In the genomic region with DNA sequence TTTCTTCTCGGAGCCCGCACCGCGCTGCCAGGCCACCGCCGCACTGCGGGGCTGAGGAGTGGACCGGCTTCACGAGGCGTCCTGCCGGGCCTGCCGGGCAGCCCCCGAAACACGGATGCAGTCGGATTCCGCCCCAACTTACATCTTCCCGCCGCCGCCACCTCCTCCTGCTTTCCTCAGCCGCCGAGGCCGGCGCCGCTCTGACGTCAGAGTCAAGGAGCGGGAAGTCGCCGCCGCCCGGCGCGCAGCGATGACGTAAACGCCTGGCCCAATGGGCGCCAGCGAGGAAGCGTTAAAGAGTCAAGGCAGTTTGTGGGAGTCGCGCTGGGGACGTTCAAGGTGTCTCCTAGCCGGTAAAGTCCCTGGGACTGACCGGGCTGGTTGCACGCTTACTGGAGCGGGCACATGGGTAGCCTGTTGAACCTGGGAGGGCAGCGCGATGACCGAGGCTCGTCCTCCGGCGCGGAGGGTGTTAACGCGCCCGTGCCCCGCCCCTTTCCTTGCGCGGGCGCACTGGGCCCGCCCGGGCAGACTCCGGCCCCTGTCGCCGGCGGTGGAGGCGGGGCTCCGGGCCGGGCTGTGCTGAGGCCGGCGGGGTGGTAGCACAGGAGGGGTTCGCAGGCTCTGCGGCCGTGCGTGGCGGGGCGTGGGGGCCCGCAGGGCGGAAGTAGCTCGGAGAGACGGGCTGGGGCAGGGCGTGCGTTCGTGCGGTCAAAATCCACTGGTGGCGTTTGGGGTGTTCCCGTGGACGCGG, we compare ENCODE assay signal across 8 cellular contexts. TPM values are rescaled to one million over a fixed set of nuclear protein-coding genes. Genes with fewer than 3 reads are reported as not detected.
DNase-seq lines count a peak whose midpoint lies in the region; ATAC-seq and TF ChIP-seq lines count a peak whose summit lies in the region.

A gene with protein sequence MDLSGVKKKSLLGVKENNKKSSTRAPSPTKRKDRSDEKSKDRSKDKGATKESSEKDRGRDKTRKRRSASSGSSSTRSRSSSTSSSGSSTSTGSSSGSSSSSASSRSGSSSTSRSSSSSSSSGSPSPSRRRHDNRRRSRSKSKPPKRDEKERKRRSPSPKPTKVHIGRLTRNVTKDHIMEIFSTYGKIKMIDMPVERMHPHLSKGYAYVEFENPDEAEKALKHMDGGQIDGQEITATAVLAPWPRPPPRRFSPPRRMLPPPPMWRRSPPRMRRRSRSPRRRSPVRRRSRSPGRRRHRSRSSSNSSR (minus strand): TSS at position 214 of the 754 bp plus-strand sequence. CDS start 3,483 bp downstream, outside the sequence.

- no peaks in the 10 kb centered on the region for H3K9me3 Mint-ChIP-seq in activated T-helper 2 cell treated with anti-CD3 and anti-CD28 coated beads, Interferon-gamma antibody, Interleukin-2, Interleukin-4, amounts not matched to agents 10 μg/mL and 5 μg/mL and 100 μg/mL, durations not matched to agents 14 hours and 24 hours and 36 hours
- no peaks in the 10 kb centered on the region for H3K9me3 Mint-ChIP-seq in natural killer cell treated with Interleukin-12 subunit alpha and Interleukin-12 subunit beta and Interleukin-15 and Interleukin-18, amount 100 ng/mL, for 72 hours

- H3K4me3 ChIP-seq in LNCaP clone FGC (ENCODE audit: low read depth, low read length) (peak within 1 kb of the TSS; percentile 90), fibroblast of pulmonary artery (replicated peaks; ENCODE audit: low read depth, low read length) (peak within 1 kb of the TSS; percentile 88)

- DNase-seq in EL, result peak; percentile 93
- peak; percentile 91 for DNase-seq in GOT3 (lab: John Stamatoyannopoulos, UW)
- peak; percentile 83 for DNase-seq in LNCaP clone FGC (ENCODE audit: low read depth)
- peak; percentile 99 for DNase-seq in RPMI8226
- DNase-seq in activated T-helper 2 cell treated with anti-CD3 and anti-CD28 coated beads, Interferon-gamma antibody, Interleukin-2, Interleukin-4, amounts not matched to agents 10 μg/mL and 5 μg/mL and 100 μg/mL, durations not matched to agents 14 hours and 24 hours and 36 hours (ENCODE audit: low spot score), result peak; percentile 97
- peak; percentile 96 for DNase-seq in fibroblast of pulmonary artery (ENCODE audit: low read depth)
- peak; percentile 98 for DNase-seq in natural killer cell treated with Interleukin-12 subunit alpha and Interleukin-12 subunit beta and Interleukin-15 and Interleukin-18, amount 100 ng/mL, for 72 hours (ENCODE audit: low spot score)
- DNase-seq in stimulated activated naive CD4-positive, alpha-beta T cell treated with Interleukin-2 at 50 U/mL for 16 hours (lab: John Stamatoyannopoulos, UW), result peak; percentile 94

- H3K36me3 Mint-ChIP-seq in activated T-helper 2 cell treated with anti-CD3 and anti-CD28 coated beads, Interferon-gamma antibody, Interleukin-2, Interleukin-4, amounts not matched to agents 10 μg/mL and 5 μg/mL and 100 μg/mL, durations not matched to agents 14 hours and 24 hours and 36 hours (ENCODE audit: low read depth), result peaks cover 42% of the 10 kb centered on the region
- H3K36me3 Mint-ChIP-seq in natural killer cell treated with Interleukin-12 subunit alpha and Interleukin-12 subunit beta and Interleukin-15 and Interleukin-18, amount 100 ng/mL, for 72 hours, result peaks cover 11% of the 10 kb centered on the region

- H3K27ac Mint-ChIP-seq in activated T-helper 2 cell treated with anti-CD3 and anti-CD28 coated beads, Interferon-gamma antibody, Interleukin-2, Interleukin-4, amounts not matched to agents 10 μg/mL and 5 μg/mL and 100 μg/mL, durations not matched to agents 14 hours and 24 hours and 36 hours, result peak within 1 kb of the TSS; percentile 98
- H3K27ac Mint-ChIP-seq in natural killer cell treated with Interleukin-12 subunit alpha and Interleukin-12 subunit beta and Interleukin-15 and Interleukin-18, amount 100 ng/mL, for 72 hours, result peak within 1 kb of the TSS; percentile 94 to 96

- intact Hi-C loops in activated T-helper 2 cell treated with anti-CD3 and anti-CD28 coated beads, Interferon-gamma antibody, Interleukin-2, Interleukin-4, amounts not matched to agents 10 μg/mL and 5 μg/mL and 100 μg/mL, durations not matched to agents 14 hours and 24 hours and 36 hours (cut with micrococcal nuclease), result loop anchor here (1.0 to 10.0 kb wide), 4 partner anchors 17 to 247 kb away; a partner anchor contains a TSS

- H3K4me1 Mint-ChIP-seq in activated T-helper 2 cell treated with anti-CD3 and anti-CD28 coated beads, Interferon-gamma antibody, Interleukin-2, Interleukin-4, amounts not matched to agents 10 μg/mL and 5 μg/mL and 100 μg/mL, durations not matched to agents 14 hours and 24 hours and 36 hours (ENCODE audit: low read depth), result peaks cover 29% of the 10 kb centered on the region
- H3K4me1 Mint-ChIP-seq in natural killer cell treated with Interleukin-12 subunit alpha and Interleukin-12 subunit beta and Interleukin-15 and Interleukin-18, amount 100 ng/mL, for 72 hours (ENCODE audit: low read depth in 2 of 2), result peaks cover 34 to 37% of the 10 kb centered on the region in 2 donors

- ATAC-seq in natural killer cell treated with Interleukin-12 subunit alpha and Interleukin-12 subunit beta and Interleukin-15 and Interleukin-18, amount 100 ng/mL, for 72 hours, result peak; percentile 95

- TF ChIP-seq CTCF in LNCaP clone FGC (IDR thresholded peaks at IDR 0.05; ENCODE audit: control insufficient read depth, extremely low read depth, insufficient read depth) (no peak), fibroblast of pulmonary artery (IDR thresholded peaks at IDR 0.05; ENCODE audit: low read length, missing control alignments) (no peak)

- H3K27me3 Mint-ChIP-seq in activated T-helper 2 cell treated with anti-CD3 and anti-CD28 coated beads, Interferon-gamma antibody, Interleukin-2, Interleukin-4, amounts not matched to agents 10 μg/mL and 5 μg/mL and 100 μg/mL, durations not matched to agents 14 hours and 24 hours and 36 hours (ENCODE audit: low read depth), result no peaks in the 10 kb centered on the region
- no peaks in the 10 kb centered on the region for H3K27me3 Mint-ChIP-seq in natural killer cell treated with Interleukin-12 subunit alpha and Interleukin-12 subunit beta and Interleukin-15 and Interleukin-18, amount 100 ng/mL, for 72 hours

- peak within 1 kb of the TSS; percentile 89 for H3K4me3 Mint-ChIP-seq in activated T-helper 2 cell treated with anti-CD3 and anti-CD28 coated beads, Interferon-gamma antibody, Interleukin-2, Interleukin-4, amounts not matched to agents 10 μg/mL and 5 μg/mL and 100 μg/mL, durations not matched to agents 14 hours and 24 hours and 36 hours (ENCODE audit: low read depth)
- peak within 1 kb of the TSS; percentile 94 for H3K4me3 Mint-ChIP-seq in natural killer cell treated with Interleukin-12 subunit alpha and Interleukin-12 subunit beta and Interleukin-15 and Interleukin-18, amount 100 ng/mL, for 72 hours

RNA-seq across cellular contexts. Expression of the gene that starts here (rescaled TPM):
- total RNA-seq in activated T-helper 2 cell treated with anti-CD3 and anti-CD28 coated beads, Interferon-gamma antibody, Interleukin-2, Interleukin-4, amounts not matched to agents 10 μg/mL and 5 μg/mL and 100 μg/mL, durations not matched to agents 14 hours and 24 hours and 36 hours, result 369 TPM in 2 replicates
- total RNA-seq in natural killer cell treated with Interleukin-12 subunit alpha and Interleukin-12 subunit beta and Interleukin-15 and Interleukin-18, amount 100 ng/mL, for 72 hours, result 100 to 1,000 TPM; 256 to 334 TPM

Comparison
In these comparisons a context has a peak if more than half of its experiments do, and no peak if none do; other contexts are left out.
1. Peak in every context shown above with its lines: DNase-seq, ATAC-seq and H3K4me3 ChIP-seq.